ENCODE assay signal across 8 cellular contexts in genomic region chr20:63955846-63956663, GRCh38. TPM values are rescaled to one million over a fixed set of nuclear protein-coding genes. Genes with fewer than 3 reads are reported as not detected.
DNase-seq lines count a peak whose midpoint lies in the region; ATAC-seq and TF ChIP-seq lines count a peak whose summit lies in the region.

Gene UCKL1, minus strand, starts transcription at chr20:63956416. Its CDS starts 44 bp downstream, at chr20:63956372.

- DNase-seq in CMK (ENCODE audit: low read depth) (peak; percentile 77), epithelial cell of proximal tubule (ENCODE audit: low read depth) (no peak)
- peak; percentile 89 for DNase-seq in activated T-cell treated with anti-CD3 and anti-CD28 coated beads, Interleukin-2, amount 50 U/mL, for 1 hour
- DNase-seq in stimulated activated CD8-positive, alpha-beta memory T cell treated with anti-CD3 and anti-CD28 coated beads, Interleukin-7, amount 100 ng/mL, for 1 hour (ENCODE audit: low read depth in 2 of 2), result peak; percentile 74 to 79

- H3K9ac ChIP-seq in OCI-LY3 (ENCODE audit: low read length) (peak within 1 kb of the TSS; percentile 93), mucosa of stomach (ENCODE audit: low read length) (peak within 1 kb of the TSS; percentile 82)

- peak; percentile 20; the same call in 1 of the 2 replicates for TF ChIP-seq CTCF in OCI-LY3 (IDR thresholded peaks at IDR 0.05; ENCODE audit: low read depth, low read length)
- TF ChIP-seq CTCF in epithelial cell of proximal tubule (conservative IDR thresholded peaks at IDR 0.05; ENCODE audit: low read depth, low read length), result no peak

- peak within 1 kb of the TSS; percentile 55; the same call in 1 of the 2 replicates for H2AFZ ChIP-seq in OCI-LY3 (ENCODE audit: low read depth, low read length)

- H3K4me3 ChIP-seq in OCI-LY3 (ENCODE audit: low read length) (peak within 1 kb of the TSS; percentile 86), epithelial cell of proximal tubule (ENCODE audit: low read depth, low read length) (peak within 1 kb of the TSS; percentile 97), mucosa of stomach (ENCODE audit: low read length) (peak within 1 kb of the TSS; percentile 56)

- peaks cover 32% of the 10 kb centered on the region for H4K20me1 ChIP-seq in OCI-LY3 (ENCODE audit: insufficient read depth, low read length)

- peaks cover 17% of the 10 kb centered on the region for H3K4me1 ChIP-seq in OCI-LY3 (ENCODE audit: low read length)
- peaks cover 52% of the 10 kb centered on the region for H3K4me1 ChIP-seq in mucosa of stomach (ENCODE audit: control insufficient read depth, insufficient read depth, low read length)

- no peaks in the 10 kb centered on the region for H3K9me3 ChIP-seq in OCI-LY3 (ENCODE audit: insufficient read depth, low read length)
- no peaks in the 10 kb centered on the region for H3K9me3 ChIP-seq in mucosa of stomach (ENCODE audit: control insufficient read depth, low read length)

- H3K36me3 ChIP-seq in OCI-LY3 (replicated peaks; ENCODE audit: low read depth, low read length), result peaks cover 6% of the 10 kb centered on the region
- H3K36me3 ChIP-seq in mucosa of stomach (ENCODE audit: control insufficient read depth, insufficient read depth, low read length), result no peaks in the 10 kb centered on the region

- no peaks in the 10 kb centered on the region for H3K27me3 ChIP-seq in OCI-LY3 (ENCODE audit: low read depth, low read length)
- H3K27me3 ChIP-seq in mucosa of stomach (ENCODE audit: control insufficient read depth, insufficient read depth, low read length), result no peaks in the 10 kb centered on the region

- peak within 1 kb of the TSS; percentile 92 for H3K4me2 ChIP-seq in OCI-LY3 (ENCODE audit: low read length)

- H3K27ac ChIP-seq in OCI-LY3 (ENCODE audit: low read length), result peak within 1 kb of the TSS; percentile 63

- peaks cover 46% of the 10 kb centered on the region for H3K79me2 ChIP-seq in OCI-LY3 (ENCODE audit: low read length)

- ATAC-seq in GM19438 (IDR thresholded peaks at IDR 0.05; ENCODE audit: low read depth, unreplicated experiment), result peak; percentile 57
- peak; percentile 62 for ATAC-seq in HG03571 (IDR thresholded peaks at IDR 0.05; ENCODE audit: unreplicated experiment)

RNA-seq across cellular contexts. Expression of gene UCKL1, which starts in this region (rescaled TPM):
- 16.2 and 35.7 TPM in 2 replicates for total RNA-seq in epithelial cell of proximal tubule
